16 cellular contexts compared by ENCODE assay signal in genomic region chr16:2270588-2271470, GRCh38.
"Had no signal": no experiment of that assay in that cellular context is flagged by ENCODE, and none has a peak within 500 bp of the region (broad histone marks: within the 10 kb centered on the region; RNA-seq: fewer than 3 reads in every experiment).

No MANE protein-coding gene starts in this region.

- H3K9me3 ChIP-seq: left ventricle myocardium inferior, pancreas, thyroid gland had no signal

- DNase-seq: activated CD4-positive, alpha-beta T cell treated with anti-CD3 and anti-CD28 coated beads for 36 hours; activated CD8-positive, alpha-beta memory T cell treated with anti-CD3 and anti-CD28 coated beads, Interleukin-2, amount 50 U/mL, for 4 hours; activated CD8-positive, alpha-beta T cell treated with anti-CD3 and anti-CD28 coated beads for 36 hours; activated naive CD4-positive, alpha-beta T cell treated with anti-CD3 and anti-CD28 coated beads for 36 hours; central memory CD4-positive, alpha-beta T cell; effector memory CD4-positive, alpha-beta T cell; left ventricle myocardium inferior; stimulated activated CD4-positive, alpha-beta T cell treated with anti-CD3 and anti-CD28 coated beads, Interleukin-4, amount 100 ng/mL, for 24 hours; stimulated activated naive CD8-positive, alpha-beta T cell treated with anti-CD3 and anti-CD28 coated beads, Interleukin-15, amount 100 ng/mL, for 72 hours; T-cell; thyroid gland had no signal

- H3K27ac ChIP-seq: coronary artery, left ventricle myocardium inferior, pancreas, thyroid gland, VCaP had no signal

- ATAC-seq: activated CD4-positive, alpha-beta T cell treated with anti-CD3 and anti-CD28 coated beads for 36 hours; activated CD8-positive, alpha-beta T cell treated with anti-CD3 and anti-CD28 coated beads for 36 hours; activated T-helper 17 cell treated with anti-CD3 and anti-CD28 coated beads, Interleukin-2, amount 50 U/mL, for 72 hours; pancreas; stimulated activated naive CD8-positive, alpha-beta T cell treated with anti-CD3 and anti-CD28 coated beads, Interleukin-15, amount 100 ng/mL, for 72 hours; T-cell had no signal

- H3K4me3 ChIP-seq: coronary artery, left ventricle myocardium inferior, pancreas, thyroid gland had no signal

- H3K27me3 ChIP-seq: pancreas, thyroid gland had no signal

- H3K36me3 ChIP-seq: left ventricle myocardium inferior, pancreas had no signal

- FAIRE-seq: keratinocyte, pancreas had no signal
